Comparison of ENCODE assay signal across 8 cellular contexts in the genomic region with DNA sequence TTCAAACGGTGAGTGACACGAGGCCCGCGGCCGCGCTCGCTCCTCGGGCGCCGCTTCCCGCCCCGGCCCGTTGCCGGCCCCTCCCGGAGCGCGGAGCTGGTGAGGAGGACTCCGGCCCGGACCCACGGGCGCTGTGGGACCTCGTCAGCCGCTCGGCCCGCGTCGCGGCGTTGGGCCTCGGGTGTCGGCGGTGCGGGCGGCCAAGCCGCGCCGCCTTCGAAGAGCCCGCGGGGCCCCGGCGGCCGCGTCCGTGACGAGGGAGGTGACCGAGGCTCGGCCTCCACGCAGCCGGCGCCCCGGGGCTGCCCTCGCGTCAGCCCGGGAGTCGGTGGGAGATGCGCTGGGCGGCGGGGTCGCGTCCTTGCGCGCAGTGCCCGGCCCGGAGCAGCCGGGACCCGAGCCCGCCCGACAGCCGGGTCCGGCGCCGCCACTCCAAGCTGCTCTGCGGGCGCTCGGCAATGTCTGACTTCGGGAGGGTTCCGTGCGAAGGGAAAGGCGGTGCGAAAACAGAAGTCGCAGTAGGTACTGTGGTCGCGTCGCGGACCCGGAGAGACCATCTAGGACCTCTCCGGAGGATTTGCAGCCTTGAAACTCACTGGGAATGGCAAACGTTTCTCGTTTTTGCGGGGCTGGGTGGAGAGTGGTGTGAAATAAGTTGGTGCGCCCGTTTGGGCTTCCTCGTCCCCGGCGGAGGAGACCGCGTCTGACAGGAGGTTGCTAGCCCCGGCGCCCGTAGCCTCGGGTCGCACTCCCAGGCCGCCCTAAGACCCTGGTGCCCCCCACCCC. TPM values are rescaled to one million over a fixed set of nuclear protein-coding genes. Genes with fewer than 3 reads are reported as not detected.
DNase-seq lines count a peak whose midpoint lies in the region; ATAC-seq lines count a peak whose summit lies in the region.

No MANE protein-coding gene starts in this region.

- peak overlapping the region; percentile 86 for H3K4me2 ChIP-seq in Karpas-422 (ENCODE audit: low read depth, low read length, poor library complexity, severe bottlenecking)

- peak; percentile 9 for ATAC-seq in GM21515 (IDR thresholded peaks at IDR 0.05; ENCODE audit: unreplicated experiment)
- ATAC-seq in stimulated activated effector memory CD8-positive, alpha-beta T cell treated with anti-CD3 and anti-CD28 coated beads, Interleukin-12 subunit alpha, Interleukin-12 subunit beta, amount 100 ng/mL, for 72 hours: peak; percentile 31

- H3K36me3 ChIP-seq in Karpas-422 (ENCODE audit: insufficient read depth, low read length): no peaks in the 10 kb centered on the region

- H3K9me3 ChIP-seq in Karpas-422 (ENCODE audit: low read length): no peaks in the 10 kb centered on the region
- H3K9me3 ChIP-seq in mononuclear cell (ENCODE audit: low read depth, low read length): no peaks in the 10 kb centered on the region

- H3K27ac ChIP-seq in Karpas-422 (ENCODE audit: low read length): 0 out of 2 replicates have a peak overlapping the region, but pooled peaks have one; percentile 16

- peak overlapping the region; percentile 72 for H3K4me3 ChIP-seq in Karpas-422 (ENCODE audit: low read length)
- peak overlapping the region; percentile 96 for H3K4me3 ChIP-seq in mononuclear cell (ENCODE audit: low read length)

- H4K20me1 ChIP-seq in Karpas-422 (ENCODE audit: insufficient read depth, low read depth, low read length): peaks cover 32% of the 10 kb centered on the region

- H3K4me1 Mint-ChIP-seq in stimulated activated effector memory CD8-positive, alpha-beta T cell treated with anti-CD3 and anti-CD28 coated beads, Interleukin-12 subunit alpha, Interleukin-12 subunit beta, amount 100 ng/mL, for 72 hours: peaks cover 38% of the 10 kb centered on the region

- H3K9me3 Mint-ChIP-seq in stimulated activated effector memory CD8-positive, alpha-beta T cell treated with anti-CD3 and anti-CD28 coated beads, Interleukin-12 subunit alpha, Interleukin-12 subunit beta, amount 100 ng/mL, for 72 hours: no peaks in the 10 kb centered on the region

- peaks cover 27% of the 10 kb centered on the region for H3K36me3 Mint-ChIP-seq in stimulated activated effector memory CD8-positive, alpha-beta T cell treated with anti-CD3 and anti-CD28 coated beads, Interleukin-12 subunit alpha, Interleukin-12 subunit beta, amount 100 ng/mL, for 72 hours

- peaks cover 43% of the 10 kb centered on the region for H3K79me2 ChIP-seq in Karpas-422 (ENCODE audit: low read length)

- peak overlapping the region; percentile 96 for H3K4me3 Mint-ChIP-seq in stimulated activated effector memory CD8-positive, alpha-beta T cell treated with anti-CD3 and anti-CD28 coated beads, Interleukin-12 subunit alpha, Interleukin-12 subunit beta, amount 100 ng/mL, for 72 hours

- peak overlapping the region; percentile 81 for H3K9ac ChIP-seq in Karpas-422 (ENCODE audit: low read length)

- peak in 10 of 14 donors; percentile 14 to 74 (median 28) for DNase-seq in C1 segment of cervical spinal cord (lab: John Stamatoyannopoulos, UW)
- peak; percentile 80 for DNase-seq in Karpas-422
- peak; percentile 24 to 26 for DNase-seq in activated CD4-positive, alpha-beta T cell treated with anti-CD3 and anti-CD28 coated beads, Interleukin-2, amount 50 U/mL, for 4 hours
- DNase-seq in effector CD8-positive, alpha-beta T cell (lab: John Stamatoyannopoulos, UW): peak; percentile 22
- peak; percentile 36 to 84 for DNase-seq in stimulated activated effector memory CD8-positive, alpha-beta T cell treated with anti-CD3 and anti-CD28 coated beads, Interleukin-12 subunit alpha, Interleukin-12 subunit beta, amount 100 ng/mL, for 72 hours (ENCODE audit: low spot score in 2 of 2)
- no peak for DNase-seq in DMS153 (lab: John Stamatoyannopoulos, UW)

- no peaks in the 10 kb centered on the region for H3K9me2 ChIP-seq in Karpas-422 (replicated peaks; ENCODE audit: insufficient read depth, low read length)

- H3K27me3 ChIP-seq in Karpas-422 (ENCODE audit: low read length): no peaks in the 10 kb centered on the region
- no peaks in the 10 kb centered on the region for H3K27me3 ChIP-seq in mononuclear cell (ENCODE audit: insufficient read depth, low read length)

- H2AFZ ChIP-seq in Karpas-422 (ENCODE audit: low read length): no peak overlapping the region

- H3K4me1 ChIP-seq in Karpas-422 (ENCODE audit: low read length): peaks cover 80% of the 10 kb centered on the region
- peaks cover 54% of the 10 kb centered on the region for H3K4me1 ChIP-seq in mononuclear cell (ENCODE audit: insufficient read depth, low read length)

- peak overlapping the region; percentile 97 for H3K27ac Mint-ChIP-seq in stimulated activated effector memory CD8-positive, alpha-beta T cell treated with anti-CD3 and anti-CD28 coated beads, Interleukin-12 subunit alpha, Interleukin-12 subunit beta, amount 100 ng/mL, for 72 hours

RNA-seq across cellular contexts. Expression of a gene that starts 0.8 kb away (rescaled TPM):
- 17.9 and 26.8 TPM in 2 replicates for total RNA-seq in Karpas-422 (2014; rRNA removed; shearing (Covaris generic); ENCODE audit: low replicate concordance)
- total RNA-seq in mononuclear cell: 94.9 TPM

RNA-seq across cellular contexts. Expression of a gene that starts 40.9 kb away (rescaled TPM):
- total RNA-seq in Karpas-422 (2014; rRNA removed; shearing (Covaris generic); ENCODE audit: low replicate concordance): 5.4 and 6.4 TPM in 2 replicates
- 1.2 TPM for total RNA-seq in mononuclear cell
